7 cellular contexts compared by ENCODE assay signal in genomic region chr20:29044239-29044638, GRCh38.
A peak's percentile ranks its signal among the peaks of the same experiment; 100 is the strongest.
DNase-seq lines count a peak whose midpoint lies in the region; TF ChIP-seq lines count a peak whose summit lies in the region.
"Not testable (repeated sequence)": the region's sequence is repeated elsewhere in the genome, so short reads cannot be mapped to it uniquely, and the experiment has no call there.

No MANE protein-coding gene starts in this region.

- DNase-seq in Caco-2 (peak; percentile 59 to 71), SK-N-SH (peak; percentile 32), T47D (ENCODE audit: low read depth in 1 of 2, low spot score in 1 of 2) (peak; percentile 4 to 35)
- DNase-seq in PC-9; neuronal stem cell (ENCODE audit: low spot score): not testable (repeated sequence)

- CTCF ChIA-PET in Caco-2 (lab: Charles Lee) = interaction anchor here (0.6 to 1.4 kb wide), 2 partner anchors 324 to 490 kb away, joined by 3 to 4 read pairs; no protein-coding TSS in a partner anchor
- CTCF ChIA-PET in HEK293 (lab: Yijun Ruan, JAX) = interaction anchor here (0.6 kb wide), 1 partner anchor 222 kb away, joined by 3 read pairs; no protein-coding TSS in a partner anchor
- CTCF ChIA-PET in PC-9 (lab: Charles Lee); SK-N-SH (lab: Yijun Ruan, JAX): not testable (repeated sequence)

- in situ Hi-C loops in T47D (cut with HindIII; ENCODE audit: low pct_unique_long_range_greater_than_20kb, low sequenced_read_pairs) = not testable (repeated sequence)

- H4K20me1 ChIP-seq in PC-9 (ENCODE audit: insufficient read depth); SK-N-SH (ENCODE audit: insufficient read depth): not testable (repeated sequence)

- not testable (repeated sequence) for H2AK5ac ChIP-seq in neuronal stem cell (ENCODE audit: low read depth, low read length)

- not testable (repeated sequence) for H3K9me3 Mint-ChIP-seq in Caco-2 (ENCODE audit: unreplicated experiment)

- not testable (repeated sequence) for TF ChIP-seq EP300 in SK-N-SH (IDR thresholded peaks at IDR 0.05; ENCODE audit: borderline replicate concordance in 1 of 2, low read depth in 1 of 2, low read length in 1 of 2)

- TF ChIP-seq RAD21 in SK-N-SH (IDR thresholded peaks at IDR 0.05; ENCODE audit: low read length) = not testable (repeated sequence)

- H3K27ac Mint-ChIP-seq in Caco-2 (ENCODE audit: unreplicated experiment) = not testable (repeated sequence)

- peaks cover 21% of the 10 kb centered on the region for H3K27me3 Mint-ChIP-seq in Caco-2 (ENCODE audit: insufficient read depth, unreplicated experiment)

- not testable (repeated sequence) for H3K4me3 Mint-ChIP-seq in Caco-2 (ENCODE audit: unreplicated experiment)

- not testable (repeated sequence) for H3K14ac ChIP-seq in neuronal stem cell (ENCODE audit: low read length)

- H3K4me2 ChIP-seq in PC-9; SK-N-SH; neuronal stem cell (ENCODE audit: insufficient read depth, low read length, poor library complexity, severe bottlenecking): not testable (repeated sequence)

- H3K27ac ChIP-seq in HEK293 (ENCODE audit: extremely low read depth, low read depth, low read length); PC-9; SK-N-SH (ENCODE audit: low read depth in 2 of 2, low read length in 1 of 2); neuronal stem cell (replicated peaks; ENCODE audit: low read length): not testable (repeated sequence)

- H3K79me1 ChIP-seq in neuronal stem cell (ENCODE audit: low read depth, low read length) = not testable (repeated sequence)

- H2BK12ac ChIP-seq in neuronal stem cell (ENCODE audit: low read length) = not testable (repeated sequence)

- not testable (repeated sequence) for H3K23ac ChIP-seq in neuronal stem cell (ENCODE audit: low read depth, low read length, poor library complexity)

- not testable (repeated sequence) for H3K9me3 ChIP-seq in Caco-2; HEK293 (ENCODE audit: control insufficient read depth, insufficient read depth, low read depth, low read length); PC-9 (ENCODE audit: insufficient read depth, low read depth); SK-N-SH; neuronal stem cell (replicated peaks in 1 of 2; ENCODE audit: control insufficient read depth in 2 of 2, insufficient read depth in 1 of 2, low read depth in 1 of 2, low read length in 2 of 2)

- H4K91ac ChIP-seq in neuronal stem cell (ENCODE audit: low read depth, low read length, poor library complexity) = not testable (repeated sequence)

- not testable (repeated sequence) for H3K79me2 ChIP-seq in PC-9 (ENCODE audit: low read depth); SK-N-SH (ENCODE audit: insufficient read depth)

- not testable (repeated sequence) for H2BK5ac ChIP-seq in neuronal stem cell (ENCODE audit: low read length)

- H3K27me3 ChIP-seq in Caco-2 (replicated peaks; ENCODE audit: control insufficient read depth, insufficient read depth, low read length); SK-N-SH (ENCODE audit: insufficient read depth); neuronal stem cell (ENCODE audit: control insufficient read depth in 3 of 3, insufficient read depth in 3 of 3, low read depth in 1 of 3, low read length in 3 of 3): not testable (repeated sequence)
- peaks cover 26% of the 10 kb centered on the region; the same call in 1 of the 2 replicates for H3K27me3 ChIP-seq in PC-9 (ENCODE audit: insufficient read depth, low read depth)

- H3K9me2 ChIP-seq in PC-9 (ENCODE audit: insufficient read depth); SK-N-SH: not testable (repeated sequence)

- POLR2A ChIA-PET in Caco-2 (lab: Charles Lee); HEK293 (lab: Yijun Ruan, JAX); PC-9 (lab: Charles Lee; ENCODE audit: unreplicated experiment); SK-N-SH (lab: Yijun Ruan, JAX): not testable (repeated sequence)

- not testable (repeated sequence) for H3K36me3 ChIP-seq in Caco-2 (ENCODE audit: control insufficient read depth, insufficient read depth, low read length); HEK293 (ENCODE audit: control insufficient read depth in 2 of 2, insufficient read depth in 1 of 2, low read length in 2 of 2); PC-9 (ENCODE audit: low read depth); SK-N-SH (replicated peaks in 1 of 2; ENCODE audit: control insufficient read depth in 1 of 2, insufficient read depth in 2 of 2, low read length in 1 of 2); neuronal stem cell (replicated peaks in 1 of 2; ENCODE audit: control insufficient read depth in 2 of 2, insufficient read depth in 2 of 2, low read length in 2 of 2)

- TF ChIP-seq CTCF in Caco-2 (IDR thresholded peaks at IDR 0.05; ENCODE audit: insufficient read depth in 1 of 2, low read depth in 1 of 2, low read length in 1 of 2, severe bottlenecking in 1 of 2, unreplicated experiment in 1 of 2) = peak; percentile 40 to 91
- not testable (repeated sequence) for TF ChIP-seq CTCF in HEK293 (tag by site-specific recombination; IDR thresholded peaks at IDR 0.05)
- peak; percentile 39; the same call in 1 of the 2 replicates for TF ChIP-seq CTCF in LNCAP (IDR thresholded peaks at IDR 0.05)
- TF ChIP-seq CTCF in PC-9 (conservative IDR thresholded peaks at IDR 0.05) = peak; percentile 57
- peak; percentile 53 for TF ChIP-seq CTCF in SK-N-SH (IDR thresholded peaks at IDR 0.05)

- H2AFZ ChIP-seq in PC-9; SK-N-SH (ENCODE audit: low read depth); neuronal stem cell (ENCODE audit: low read length): not testable (repeated sequence)

- H3K36me3 Mint-ChIP-seq in Caco-2 (ENCODE audit: insufficient read depth, unreplicated experiment) = not testable (repeated sequence)

- not testable (repeated sequence) for H3K18ac ChIP-seq in neuronal stem cell (ENCODE audit: low read length)

- 18% methylated on average over 5 of the region's 12 CpGs for WGBS in SK-N-SH (ENCODE audit: low lambda C conversion rate)
- WGBS in neuronal stem cell (ENCODE audit: extremely low coverage in 2 of 2, insufficient read length in 2 of 2, insufficient replicate concordance in 1 of 2), 2 donors = no CpG with 5 or more reads among the region's 12 CpGs

- not testable (repeated sequence) for H3K4me1 Mint-ChIP-seq in Caco-2 (ENCODE audit: low read depth, unreplicated experiment)

- H3K9ac ChIP-seq in SK-N-SH = not testable (repeated sequence)
- H3K9ac ChIP-seq in neuronal stem cell (ENCODE audit: low read depth, low read length, poor library complexity) = peak overlapping the region; percentile 21

- BruUV-seq in Caco-2 (replicated peaks; lab: Mats Ljungman, UMichigan); PC-9 (replicated peaks; lab: Mats Ljungman, UMichigan): not testable (repeated sequence)

- not testable (repeated sequence) for H3F3A ChIP-seq in PC-9 (ENCODE audit: insufficient read depth, low read depth); SK-N-SH (replicated peaks; ENCODE audit: insufficient read depth)

- H2BK15ac ChIP-seq in neuronal stem cell (ENCODE audit: low read length) = not testable (repeated sequence)

- H3K4me3 ChIP-seq in Caco-2 (ENCODE audit: low read depth, low read length); HEK293 (ENCODE audit: low read depth, low read length); PC-9; SK-N-SH (ENCODE audit: low read depth in 2 of 2, low read length in 1 of 2); neuronal stem cell (ENCODE audit: low read length in 2 of 2): not testable (repeated sequence)

- not testable (repeated sequence) for H2BK120ac ChIP-seq in neuronal stem cell (ENCODE audit: low read depth, low read length)

- intact Hi-C loops in Caco-2 (cut with micrococcal nuclease; ENCODE audit: unreplicated experiment); PC-9 (cut with micrococcal nuclease; ENCODE audit: unreplicated experiment): not testable (repeated sequence)

- not testable (repeated sequence) for H4K8ac ChIP-seq in neuronal stem cell (ENCODE audit: low read depth, low read length)

- H3K4me1 ChIP-seq in Caco-2; HEK293 (ENCODE audit: control insufficient read depth, insufficient read depth, low read length); PC-9 (replicated peaks; ENCODE audit: insufficient read depth); SK-N-SH (ENCODE audit: control insufficient read depth in 1 of 2, insufficient read depth in 2 of 2, low read depth in 1 of 2, low read length in 1 of 2); neuronal stem cell (ENCODE audit: control insufficient read depth in 2 of 2, insufficient read depth in 1 of 2, low read depth in 1 of 2, low read length in 2 of 2): not testable (repeated sequence)

- H3K4ac ChIP-seq in neuronal stem cell (ENCODE audit: low read length) = not testable (repeated sequence)

TF ChIP-seq in HEK293, 187 proteins besides CTCF, POLR2A, EP300 and RAD21 (continues in another document):
- TF ChIP-seq GLIS1 (tag by site-specific recombination; IDR thresholded peaks at IDR 0.05) (peak; percentile 91), ZNF423 (tag by site-specific recombination; IDR thresholded peaks at IDR 0.05) (peak; percentile 77), IKZF3 (tag by site-specific recombination; IDR thresholded peaks at IDR 0.05) (0 out of 2 replicates have a peak, but pooled peaks have one; percentile 26), ZBTB8A (tag by site-specific recombination; IDR thresholded peaks at IDR 0.05) (peak; percentile 45; the same call in 1 of the 2 replicates)
